ENCODE assay signal across 8 cellular contexts in genomic region chr20:46681032-46681854, GRCh38. TPM values are rescaled to one million over a fixed set of nuclear protein-coding genes. Genes with fewer than 3 reads are reported as not detected.
DNase-seq lines count a peak whose midpoint lies in the region; ATAC-seq and TF ChIP-seq lines count a peak whose summit lies in the region.

No MANE protein-coding gene starts in this region.

- WGBS in SK-N-SH (ENCODE audit: low lambda C conversion rate), result 57% methylated on average over 13 of the region's 14 CpGs

- H3K4me2 ChIP-seq in DOHH2 (ENCODE audit: low read length) (no peak overlapping the region), MM.1S (ENCODE audit: low read depth, low read length) (no peak overlapping the region), SK-N-SH (no peak overlapping the region)

- H3K27me3 ChIP-seq in DOHH2 (ENCODE audit: control insufficient read depth, low read length) (no peaks in the 10 kb centered on the region), MM.1S (replicated peaks; ENCODE audit: insufficient read depth, low read length) (no peaks in the 10 kb centered on the region), SK-N-SH (ENCODE audit: insufficient read depth) (no peaks in the 10 kb centered on the region), left ventricle myocardium inferior (ENCODE audit: low read depth) (no peaks in the 10 kb centered on the region)

- H3K36me3 ChIP-seq in DOHH2 (ENCODE audit: control insufficient read depth, low read length), result peaks cover 25% of the 10 kb centered on the region
- H3K36me3 ChIP-seq in MM.1S (replicated peaks; ENCODE audit: insufficient read depth, low read length), result peaks cover 3% of the 10 kb centered on the region; the same call in 1 of the 2 replicates
- peaks cover 11 to 23% of the 10 kb centered on the region in 2 experiments for H3K36me3 ChIP-seq in SK-N-SH (replicated peaks in 1 of 2; ENCODE audit: control insufficient read depth in 1 of 2, insufficient read depth in 2 of 2, low read length in 1 of 2)
- peaks cover 2% of the 10 kb centered on the region for H3K36me3 ChIP-seq in left ventricle myocardium inferior

- H2AFZ ChIP-seq in MM.1S (ENCODE audit: low read length) (no peak overlapping the region), SK-N-SH (ENCODE audit: low read depth) (no peak overlapping the region)

- H3F3A ChIP-seq in DOHH2 (ENCODE audit: control insufficient read depth, insufficient read depth) (peaks cover 9% of the 10 kb centered on the region), MM.1S (ENCODE audit: insufficient read depth, low read length) (peaks cover 14% of the 10 kb centered on the region; the same call in 1 of the 2 replicates), SK-N-SH (replicated peaks; ENCODE audit: insufficient read depth) (no peaks in the 10 kb centered on the region)

- H3K79me2 ChIP-seq in DOHH2 (ENCODE audit: control insufficient read depth, low read length) (peaks cover 29% of the 10 kb centered on the region), MM.1S (ENCODE audit: low read length) (peaks cover 26% of the 10 kb centered on the region), SK-N-SH (ENCODE audit: insufficient read depth) (peaks cover 32% of the 10 kb centered on the region)

- peak; percentile 85 for TF ChIP-seq CTCF in DOHH2 (IDR thresholded peaks at IDR 0.05; ENCODE audit: low read depth, low read length, poor library complexity, severe bottlenecking)
- TF ChIP-seq CTCF in MM.1S (IDR thresholded peaks at IDR 0.05; ENCODE audit: low read length), result peak; percentile 82
- peak; percentile 81 for TF ChIP-seq CTCF in SK-N-SH (IDR thresholded peaks at IDR 0.05)
- peak; percentile 83 for TF ChIP-seq CTCF in left ventricle myocardium inferior (IDR thresholded peaks at IDR 0.05; ENCODE audit: borderline replicate concordance)

- peaks cover 5% of the 10 kb centered on the region; the same call in 1 of the 2 replicates for H4K20me1 ChIP-seq in DOHH2 (ENCODE audit: control insufficient read depth, insufficient read depth, low read depth, low read length)
- no peaks in the 10 kb centered on the region for H4K20me1 ChIP-seq in MM.1S (ENCODE audit: insufficient read depth, low read length)
- 0 out of 2 replicates have a peak, but pooled peaks cover 20% of the 10 kb centered on the region for H4K20me1 ChIP-seq in SK-N-SH (ENCODE audit: insufficient read depth)

- no peak overlapping the region for H3K4me3 ChIP-seq in DOHH2 (ENCODE audit: low read length)
- H3K4me3 ChIP-seq in MM.1S (ENCODE audit: low read length), result no peak overlapping the region
- H3K4me3 ChIP-seq in SK-N-SH (ENCODE audit: low read depth in 2 of 2, low read length in 1 of 2), result peak overlapping the region in 1 of 2 experiments; percentile 50; a peak in 1 of 4 replicates
- H3K4me3 ChIP-seq in left ventricle myocardium inferior, result no peak overlapping the region

- no peak overlapping the region for H3K4me3 Mint-ChIP-seq in activated naive CD4-positive, alpha-beta T cell treated with anti-CD3 and anti-CD28 coated beads, Interleukin-2, amount 10 ng/mL, durations not matched to agents 7 days and 5 days

- no peaks in the 10 kb centered on the region for H3K9me3 Mint-ChIP-seq in activated naive CD4-positive, alpha-beta T cell treated with anti-CD3 and anti-CD28 coated beads, Interleukin-2, amount 10 ng/mL, durations not matched to agents 7 days and 5 days

- H3K4me1 Mint-ChIP-seq in activated naive CD4-positive, alpha-beta T cell treated with anti-CD3 and anti-CD28 coated beads, Interleukin-2, amount 10 ng/mL, durations not matched to agents 7 days and 5 days, result peaks cover 14% of the 10 kb centered on the region

- DNase-seq in MM.1S (peak; percentile 74), SK-N-SH (peak; percentile 67), left ventricle myocardium inferior (peak; percentile 40), sciatic nerve (ENCODE audit: low spot score) (peak; percentile 80)
- peak; percentile 84 for DNase-seq in activated naive CD4-positive, alpha-beta T cell treated with anti-CD3 and anti-CD28 coated beads, Interleukin-2, amount 10 ng/mL, durations not matched to agents 7 days and 5 days

- no peak for TF ChIP-seq EP300 in SK-N-SH (IDR thresholded peaks at IDR 0.05; ENCODE audit: borderline replicate concordance in 1 of 2, low read depth in 1 of 2, low read length in 1 of 2)

- ATAC-seq in sciatic nerve (no peak), HG03139 (IDR thresholded peaks at IDR 0.05; ENCODE audit: unreplicated experiment) (no peak), GM21526 (IDR thresholded peaks at IDR 0.05; ENCODE audit: low FRiP score, unreplicated experiment) (no peak)

- no peaks in the 10 kb centered on the region for H3K9me2 ChIP-seq in DOHH2 (replicated peaks; ENCODE audit: control insufficient read depth, low read length)
- H3K9me2 ChIP-seq in MM.1S (replicated peaks; ENCODE audit: insufficient read depth, low read length), result no peaks in the 10 kb centered on the region
- H3K9me2 ChIP-seq in SK-N-SH, result no peaks in the 10 kb centered on the region

- CTCF ChIA-PET in SK-N-SH (lab: Yijun Ruan, JAX), result interaction anchor here (0.6 to 6.4 kb wide), 33 partner anchors 7 to 1604 kb away, joined by 3 to 116 read pairs (median 4); partner anchors contain the start of genes OCSTAMP, TP53RK and ZNF334
- CTCF ChIA-PET in activated naive CD4-positive, alpha-beta T cell treated with anti-CD3 and anti-CD28 coated beads, Interleukin-2, amount 10 ng/mL, durations not matched to agents 7 days and 5 days (lab: Charles Lee), result interaction anchor here (0.6 to 4.6 kb wide), 15 partner anchors 14 to 477 kb away, joined by 3 to 63 read pairs (median 4); partner anchors contain the start of gene OCSTAMP

- H3K27ac ChIP-seq in DOHH2 (ENCODE audit: low read depth, low read length) (no peak overlapping the region), MM.1S (ENCODE audit: low read length) (no peak overlapping the region), SK-N-SH (ENCODE audit: low read depth in 2 of 2, low read length in 1 of 2) (no peak overlapping the region), left ventricle myocardium inferior (replicated peaks) (no peak overlapping the region)

- H3K4me1 ChIP-seq in DOHH2 (ENCODE audit: control insufficient read depth, low read length) (peaks cover 7% of the 10 kb centered on the region; the same call in 1 of the 2 replicates), MM.1S (ENCODE audit: low read length) (peaks cover 39% of the 10 kb centered on the region), SK-N-SH (ENCODE audit: control insufficient read depth in 1 of 2, insufficient read depth in 2 of 2, low read depth in 1 of 2, low read length in 1 of 2) (peaks cover 0 to 4% of the 10 kb centered on the region in 2 experiments; a peak in 1 of 4 replicates), left ventricle myocardium inferior (peaks cover 35% of the 10 kb centered on the region)

- peaks cover 10% of the 10 kb centered on the region for H3K36me3 Mint-ChIP-seq in activated naive CD4-positive, alpha-beta T cell treated with anti-CD3 and anti-CD28 coated beads, Interleukin-2, amount 10 ng/mL, durations not matched to agents 7 days and 5 days

- H3K9ac ChIP-seq in MM.1S (ENCODE audit: low read length) (no peak overlapping the region), SK-N-SH (no peak overlapping the region)

- H3K9me3 ChIP-seq in DOHH2 (ENCODE audit: control insufficient read depth, insufficient read depth, low read length) (no peaks in the 10 kb centered on the region), MM.1S (replicated peaks; ENCODE audit: insufficient read depth, low read length) (no peaks in the 10 kb centered on the region), SK-N-SH (no peaks in the 10 kb centered on the region), left ventricle myocardium inferior (replicated peaks) (no peaks in the 10 kb centered on the region)

- no peaks in the 10 kb centered on the region for H3K27me3 Mint-ChIP-seq in activated naive CD4-positive, alpha-beta T cell treated with anti-CD3 and anti-CD28 coated beads, Interleukin-2, amount 10 ng/mL, durations not matched to agents 7 days and 5 days

- intact Hi-C loops in left ventricle myocardium inferior (cut with micrococcal nuclease), result loop anchor here (10.0 kb wide), 1 partner anchor 156 kb away; no protein-coding TSS in a partner anchor
- intact Hi-C loops in sciatic nerve (cut with DNase I), result loop anchor here (10.0 kb wide), 1 partner anchor 136 kb away; no protein-coding TSS in a partner anchor

- TF ChIP-seq RAD21 in SK-N-SH (IDR thresholded peaks at IDR 0.05; ENCODE audit: low read length), result peak; percentile 78

- POLR2A ChIA-PET in SK-N-SH (lab: Yijun Ruan, JAX), result no interaction called here

- peak overlapping the region; percentile 9 for H3K27ac Mint-ChIP-seq in activated naive CD4-positive, alpha-beta T cell treated with anti-CD3 and anti-CD28 coated beads, Interleukin-2, amount 10 ng/mL, durations not matched to agents 7 days and 5 days

TF ChIP-seq in SK-N-SH, 30 proteins besides CTCF, POLR2A, EP300 and RAD21:
- TF ChIP-seq SMC3 (IDR thresholded peaks at IDR 0.05; ENCODE audit: low read depth, low read length), result peak; percentile 86
- TF ChIP-seq JUND (IDR thresholded peaks at IDR 0.05), result no peak

RNA-seq across cellular contexts. Expression of gene TP53RK, which starts 8.0 kb away (rescaled TPM):
- 5.4 and 5.5 TPM in 2 replicates for polyA plus RNA-seq in SK-N-SH (2012; rRNA removed)
- polyA plus RNA-seq in SK-N-SH (2012; cell fraction: cytosol; rRNA removed), result 5.6 and 6.5 TPM in 2 replicates
- polyA plus RNA-seq in SK-N-SH (2012; cell fraction: nucleus; rRNA removed), result 3.5 TPM in 2 replicates
- total RNA-seq in left ventricle myocardium inferior, result 6.0 TPM
- total RNA-seq in sciatic nerve, result 10.4 TPM

RNA-seq across cellular contexts. Expression of gene SLC2A10, which starts 28.2 kb away (rescaled TPM):
- polyA plus RNA-seq in SK-N-SH (2012; rRNA removed), result 12.6 and 14.1 TPM in 2 replicates
- polyA plus RNA-seq in SK-N-SH (2012; cell fraction: cytosol; rRNA removed), result 8.9 and 10.7 TPM in 2 replicates
- 13.8 and 17.0 TPM in 2 replicates for polyA plus RNA-seq in SK-N-SH (2012; cell fraction: nucleus; rRNA removed)
- 2.8 TPM for total RNA-seq in left ventricle myocardium inferior
- total RNA-seq in sciatic nerve, result 14.7 TPM

RNA-seq across cellular contexts. Expression of gene SLC13A3, which starts 30.0 kb away (rescaled TPM):
- polyA plus RNA-seq in SK-N-SH (2012; rRNA removed), result 0.10 and 0.21 TPM in 2 replicates
- 0.04 and 0.18 TPM in 2 replicates for polyA plus RNA-seq in SK-N-SH (2012; cell fraction: cytosol; rRNA removed)
- 0.80 and 0.86 TPM in 2 replicates for polyA plus RNA-seq in SK-N-SH (2012; cell fraction: nucleus; rRNA removed)
- total RNA-seq in left ventricle myocardium inferior, result 0.30 TPM
- 21.0 TPM for total RNA-seq in sciatic nerve

Comparison
In these comparisons a context has a peak if more than half of its experiments do, and no peak if none do; other contexts are left out.
1. RNA of gene SLC13A3, which starts 30.0 kb away (total RNA-seq): 21.0 TPM in sciatic nerve (single experiment); 0.30 TPM in left ventricle myocardium inferior (single experiment); every median in the first group is over 10 times any median in the second.
2. Peak in every context shown above with its lines, with median percentiles within 50 percentile points of each other: CTCF ChIP-seq and DNase-seq.